Comparison of ENCODE assay signal across 8 cellular contexts in the genomic region with DNA sequence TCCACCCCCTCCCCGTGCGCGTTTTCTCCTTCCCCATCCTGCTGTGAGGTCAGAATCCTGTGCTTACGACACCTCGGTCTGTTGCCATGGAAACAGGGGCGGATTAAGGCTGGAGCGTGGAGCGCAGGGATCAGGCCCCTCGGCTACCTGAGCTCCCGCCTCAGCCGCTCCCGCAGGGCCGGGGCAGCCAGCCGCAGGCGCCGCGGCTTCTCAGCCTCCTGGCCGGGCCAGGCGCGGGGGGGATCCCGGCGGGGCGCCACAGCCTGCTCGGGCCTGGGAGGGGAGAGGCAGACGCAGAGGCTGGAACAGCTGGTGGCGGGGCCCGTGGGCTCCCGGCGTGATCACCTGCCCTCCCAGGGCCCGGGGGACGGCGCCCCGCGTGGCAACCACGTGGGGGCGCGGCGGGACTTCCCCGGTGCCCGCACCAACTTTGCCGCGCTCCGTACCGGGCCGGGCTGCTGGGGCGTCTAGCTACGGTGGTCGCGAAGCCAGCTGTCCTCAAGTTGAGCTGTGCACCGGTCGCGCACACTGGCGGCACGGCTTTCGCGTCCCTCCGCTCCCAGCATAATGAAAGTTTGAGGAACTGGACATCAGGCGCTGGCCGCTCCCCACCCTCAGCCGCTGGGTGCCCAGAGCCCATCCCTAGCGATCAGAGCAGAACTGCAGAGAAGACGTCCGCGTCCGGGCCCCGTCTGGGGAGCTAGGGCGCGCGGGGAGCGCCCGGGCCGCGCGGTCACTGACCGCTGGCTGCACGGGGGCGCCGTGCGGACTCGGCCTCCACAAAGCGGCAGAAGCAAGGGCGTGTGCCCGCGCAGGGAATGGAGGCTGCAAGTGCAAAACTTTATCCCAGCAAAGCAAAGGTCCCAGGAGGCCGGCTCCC. TPM values are rescaled to one million over a fixed set of nuclear protein-coding genes. Genes with fewer than 3 reads are reported as not detected.
A peak's percentile ranks its signal among the peaks of the same experiment; 100 is the strongest.
DNase-seq lines count a peak whose midpoint lies in the region; ATAC-seq and TF ChIP-seq lines count a peak whose summit lies in the region.

No MANE protein-coding gene starts in this region.

- H3K27me3 Mint-ChIP-seq in T-helper 17 cell = peaks cover 19% of the 10 kb centered on the region

- H3K36me3 Mint-ChIP-seq in T-helper 17 cell (ENCODE audit: low read depth) = no peaks in the 10 kb centered on the region

- peaks cover 18% of the 10 kb centered on the region for H3K4me1 Mint-ChIP-seq in T-helper 17 cell

- H3K4me3 ChIP-seq in HCT116 (replicated peaks in 1 of 2; ENCODE audit: low read depth in 1 of 2, low read length in 2 of 2) (peak overlapping the region; percentile 58 to 63), coronary artery (peak overlapping the region; percentile 70), lower lobe of right lung (peak overlapping the region; percentile 64), testis (peak overlapping the region; percentile 52 to 69)

- peak; percentile 59 for DNase-seq in HCT116 (ENCODE audit: low read depth, low spot score)
- peak; percentile 33 to 42 (median 33) for DNase-seq in T-helper 17 cell
- DNase-seq in coronary artery (ENCODE audit: low spot score) = no peak
- peak; percentile 79 for DNase-seq in lower lobe of right lung
- peak; percentile 76 for DNase-seq in testis

- no peak for TF ChIP-seq POLR2A in HCT116 (IDR thresholded peaks at IDR 0.05; ENCODE audit: borderline replicate concordance, extremely low read depth, insufficient read depth, insufficient read length)
- no peak for TF ChIP-seq POLR2A in testis (IDR thresholded peaks at IDR 0.05)

- peak overlapping the region; percentile 92 for H3K4me2 ChIP-seq in HCT116 (ENCODE audit: low read length)

- H3K27me3 ChIP-seq in HCT116 (ENCODE audit: insufficient read depth, low read length) = no peaks in the 10 kb centered on the region
- H3K27me3 ChIP-seq in lower lobe of right lung (ENCODE audit: low read depth) = peaks cover 56% of the 10 kb centered on the region
- no peaks in the 10 kb centered on the region for H3K27me3 ChIP-seq in testis

- RAD21 ChIA-PET in HCT116 (lab: Charles Lee; ENCODE audit: low non-redundant PET in 1 of 2, low total read pairs in 2 of 2, uncharacterized antibody in 2 of 2, unreplicated experiment in 2 of 2) = interaction anchor here (1.7 to 2.7 kb wide), 2 partner anchors 115 kb away, joined by 6 to 14 read pairs; no protein-coding TSS in a partner anchor

- POLR2A ChIA-PET in HCT116 (lab: Charles Lee) = interaction anchor here (0.6 to 1.5 kb wide), 3 partner anchors 13 to 951 kb away, joined by 3 to 5 read pairs (median 4); no protein-coding TSS in a partner anchor

- WGBS in testis, 2 donors = 1 to 8% methylated on average over 3 to 76 of the region's 85 CpGs

- no peaks in the 10 kb centered on the region for H3K9me2 ChIP-seq in HCT116 (ENCODE audit: insufficient read depth)

- no peaks in the 10 kb centered on the region for H3K9me3 ChIP-seq in HCT116 (ENCODE audit: control insufficient read depth in 1 of 2, insufficient read depth in 1 of 2, low read depth in 1 of 2, low read length in 2 of 2)
- H3K9me3 ChIP-seq in T-helper 17 cell (ENCODE audit: control insufficient read depth, low read length, poor library complexity, severe bottlenecking) = no peaks in the 10 kb centered on the region
- H3K9me3 ChIP-seq in lower lobe of right lung = no peaks in the 10 kb centered on the region
- H3K9me3 ChIP-seq in testis = no peaks in the 10 kb centered on the region

- TF ChIP-seq RAD21 in HCT116 (IDR thresholded peaks at IDR 0.05; ENCODE audit: low read depth) = no peak

- H3K27ac Mint-ChIP-seq in T-helper 17 cell = no peak overlapping the region

- peak; percentile 30 for ATAC-seq in HCT116
- peak; percentile 49 for ATAC-seq in T-helper 17 cell
- peak; percentile 57 to 59 for ATAC-seq in lower lobe of right lung
- ATAC-seq in GM21528 (IDR thresholded peaks at IDR 0.05; ENCODE audit: low FRiP score, unreplicated experiment) = no peak
- ATAC-seq in HG03139 (IDR thresholded peaks at IDR 0.05; ENCODE audit: unreplicated experiment) = no peak

- H3K27ac ChIP-seq in 22Rv1 = peak overlapping the region; percentile 58; the same call in 1 of the 2 replicates
- no peak overlapping the region; the same call in 1 of the 2 replicates for H3K27ac ChIP-seq in HCT116 (ENCODE audit: low read depth, low read length)
- peak overlapping the region in 1 of 2 donors; percentile 33 for H3K27ac ChIP-seq in coronary artery
- H3K27ac ChIP-seq in lower lobe of right lung = peak overlapping the region; percentile 60
- H3K27ac ChIP-seq in testis = no peak overlapping the region

- no peak overlapping the region for H2AFZ ChIP-seq in HCT116 (ENCODE audit: low read depth, low read length, poor library complexity, severe bottlenecking)

- H3K36me3 ChIP-seq in HCT116 (ENCODE audit: control insufficient read depth in 1 of 2, insufficient read depth in 2 of 2, low read length in 2 of 2) (no peaks in the 10 kb centered on the region), lower lobe of right lung (no peaks in the 10 kb centered on the region), testis (ENCODE audit: low read depth, missing control alignments) (no peaks in the 10 kb centered on the region)

- BruUV-seq in HCT116 (replicated peaks; lab: Mats Ljungman, UMichigan) = no TSS peak

- CTCF ChIA-PET in HCT116 (lab: Charles Lee) = interaction anchor here (1.3 to 3.9 kb wide), 3 partner anchors 114 to 375 kb away, joined by 4 to 76 read pairs (median 4); partner anchors contain the start of gene RILP

- TF ChIP-seq CTCF in 22Rv1 (IDR thresholded peaks at IDR 0.05) (peak; percentile 35), HCT116 (IDR thresholded peaks at IDR 0.05 in 2 of 3, conservative IDR thresholded peaks at IDR 0.05 in 1 of 3; ENCODE audit: borderline replicate concordance in 1 of 3, insufficient read depth in 1 of 3, low read depth in 2 of 3, low read length in 2 of 3) (no peak), coronary artery (IDR thresholded peaks at IDR 0.05) (no peak), lower lobe of right lung (IDR thresholded peaks at IDR 0.05) (no peak), testis (IDR thresholded peaks at IDR 0.05) (no peak)

- peaks cover 7 to 26% of the 10 kb centered on the region in 2 experiments; a peak in 3 of 4 replicates for H3K4me1 ChIP-seq in HCT116 (ENCODE audit: control insufficient read depth in 1 of 2, insufficient read depth in 2 of 2, low read length in 2 of 2)
- H3K4me1 ChIP-seq in lower lobe of right lung = peaks cover 31% of the 10 kb centered on the region
- H3K4me1 ChIP-seq in testis = peaks cover 18% of the 10 kb centered on the region

- H4K20me1 ChIP-seq in HCT116 (ENCODE audit: insufficient read depth) = no peaks in the 10 kb centered on the region

- no peaks in the 10 kb centered on the region for H3K79me2 ChIP-seq in HCT116 (ENCODE audit: insufficient read depth, low read length)

- peak overlapping the region; percentile 83 for H3K4me3 Mint-ChIP-seq in T-helper 17 cell

- peak overlapping the region; percentile 63 for H3K9ac ChIP-seq in HCT116 (ENCODE audit: low read length)

- intact Hi-C loops in HCT116 (cut with micrococcal nuclease) (no loop called here), lower lobe of right lung (cut with DNase I) (no loop called here), testis (cut with DNase I; ENCODE audit: low total_unique reads) (no loop called here)

TF ChIP-seq in HCT116, 20 proteins besides CTCF, POLR2A, EP300 and RAD21:
- TF ChIP-seq EGR1 (IDR thresholded peaks at IDR 0.05; ENCODE audit: low read depth) = no peak
- no peak for TF ChIP-seq ATF3 (IDR thresholded peaks at IDR 0.05)
- no peak for TF ChIP-seq EZH2phosphoT487 (IDR thresholded peaks at IDR 0.05; ENCODE audit: borderline replicate concordance)
- TF ChIP-seq SRF (IDR thresholded peaks at IDR 0.05; ENCODE audit: low read depth) = no peak
- TF ChIP-seq ELF1 (IDR thresholded peaks at IDR 0.05; ENCODE audit: borderline replicate concordance, low read depth) = no peak
- TF ChIP-seq SP1 (IDR thresholded peaks at IDR 0.05; ENCODE audit: low read depth) = no peak
- no peak for TF ChIP-seq CEBPB (IDR thresholded peaks at IDR 0.05; ENCODE audit: low read depth)
- TF ChIP-seq, protein P1, sequence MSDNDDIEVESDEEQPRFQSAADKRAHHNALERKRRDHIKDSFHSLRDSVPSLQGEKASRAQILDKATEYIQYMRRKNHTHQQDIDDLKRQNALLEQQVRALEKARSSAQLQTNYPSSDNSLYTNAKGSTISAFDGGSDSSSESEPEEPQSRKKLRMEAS (IDR thresholded peaks at IDR 0.05) = 0 out of 2 replicates have a peak, but pooled peaks have one; percentile 48
- TF ChIP-seq CBX3 (IDR thresholded peaks at IDR 0.05; ENCODE audit: low read depth) = no peak
- no peak for TF ChIP-seq EZH2 (IDR thresholded peaks at IDR 0.05)
- TF ChIP-seq JUND (IDR thresholded peaks at IDR 0.05) = no peak
- TF ChIP-seq ZFX (IDR thresholded peaks at IDR 0.05) = peak; percentile 22; the same call in 1 of the 2 replicates
- no peak for TF ChIP-seq POLR2AphosphoS5 (IDR thresholded peaks at IDR 0.05; ENCODE audit: low read depth, low read length)
- TF ChIP-seq TCF7L2 (IDR thresholded peaks at IDR 0.05; ENCODE audit: borderline replicate concordance, extremely low read depth, insufficient read depth, insufficient read length) = no peak

RNA-seq across cellular contexts. Expression of gene RTN4RL1, which starts 1.2 kb away (rescaled TPM):
- total RNA-seq in HCT116 (2021; ENCODE audit: unreplicated experiment) (3.7 TPM), T-helper 17 cell (under 1 TPM; 0.21 to 0.90 TPM), lower lobe of right lung (5.8 TPM), testis (1 to 10 TPM; 1.7 to 1.8 TPM)
- 1.5 and 1.7 TPM in 2 replicates for polyA plus RNA-seq in HCT116 (2012)
- polyA plus RNA-seq in testis (ENCODE audit: insufficient read depth, low read depth, low replicate concordance) = 1.8 TPM

RNA-seq across cellular contexts. Expression of gene DPH1, which starts 6.0 kb away (rescaled TPM):
- total RNA-seq in HCT116 (2021; ENCODE audit: unreplicated experiment) (47.2 TPM), T-helper 17 cell (10 to 100 TPM; 85.1 to 92.6 TPM), lower lobe of right lung (38.0 TPM), testis (10 to 100 TPM; 91.9 to 93.3 TPM)
- 32.3 and 37.2 TPM in 2 replicates for polyA plus RNA-seq in HCT116 (2012)
- polyA plus RNA-seq in testis (ENCODE audit: insufficient read depth, low read depth, low replicate concordance) = 32.6 TPM

RNA-seq across cellular contexts. Expression of gene OVCA2, which starts 17.9 kb away (rescaled TPM):
- 27.3 TPM for total RNA-seq in HCT116 (2021; ENCODE audit: unreplicated experiment)
- polyA plus RNA-seq in HCT116 (2012) = 20.7 and 32.4 TPM in 2 replicates
- 10 to 100 TPM; 28.4 to 35.2 TPM for total RNA-seq in T-helper 17 cell
- total RNA-seq in lower lobe of right lung = 20.3 TPM
- 10 to 100 TPM; 46.3 to 55.1 TPM for total RNA-seq in testis
- 46.3 TPM for polyA plus RNA-seq in testis (ENCODE audit: insufficient read depth, low read depth, low replicate concordance)

RNA-seq across cellular contexts. Expression of gene HIC1, which starts 31.0 kb away (rescaled TPM):
- 0.64 TPM for total RNA-seq in HCT116 (2021; ENCODE audit: unreplicated experiment)
- polyA plus RNA-seq in HCT116 (2012) = 0.21 and 0.52 TPM in 2 replicates
- 1 to 10 TPM; 4.6 to 8.1 TPM for total RNA-seq in T-helper 17 cell
- total RNA-seq in lower lobe of right lung = 20.6 TPM
- 10 to 100 TPM; 36.1 to 38.4 TPM for total RNA-seq in testis
- 8.7 TPM for polyA plus RNA-seq in testis (ENCODE audit: insufficient read depth, low read depth, low replicate concordance)

Comparison
In these comparisons a context has a peak if more than half of its experiments do, and no peak if none do; other contexts are left out.
1. H3K27ac ChIP-seq: peak in 22Rv1 (single experiment) and lower lobe of right lung (single experiment); none in HCT116 (single experiment) and testis (0 of 2).
2. ATAC-seq: peak in HCT116 (single experiment), T-helper 17 cell (single experiment) and lower lobe of right lung (2 of 2); none in GM21528 (single experiment) and HG03139 (single experiment).
3. Peak in every context shown above with its lines, with median percentiles within 50 percentile points of each other: H3K4me3 ChIP-seq.